Comparison of ENCODE assay signal across 15 cellular contexts in genomic region chr9:89482056-89482784, GRCh38. TPM values are rescaled to one million over a fixed set of nuclear protein-coding genes. Genes with fewer than 3 reads are reported as not detected.
DNase-seq lines count a peak whose midpoint lies in the region; ATAC-seq and TF ChIP-seq lines count a peak whose summit lies in the region.
"Had no signal": no experiment of that assay in that cellular context is flagged by ENCODE, and none has a peak within 500 bp of the region (broad histone marks: within the 10 kb centered on the region; RNA-seq: fewer than 3 reads in every experiment).

No MANE protein-coding gene starts in this region.

- no peak for TF ChIP-seq CTCF in smooth muscle cell (IDR thresholded peaks at IDR 0.05; ENCODE audit: borderline replicate concordance, insufficient read depth, poor library complexity, severe bottlenecking)
- TF ChIP-seq CTCF in mucosa of descending colon (IDR thresholded peaks at IDR 0.05) = no peak

- H3K36me3 ChIP-seq in smooth muscle cell (ENCODE audit: low read depth) = no peaks in the 10 kb centered on the region
- no peaks in the 10 kb centered on the region for H3K36me3 ChIP-seq in mucosa of descending colon (ENCODE audit: low read depth)

- no peaks in the 10 kb centered on the region for H3K27me3 Mint-ChIP-seq in activated CD4-positive, alpha-beta T cell treated with anti-CD3 and anti-CD28 coated beads, Interleukin-2, amount 10 ng/mL, durations not matched to agents 24 days and 14 days
- no peaks in the 10 kb centered on the region for H3K27me3 Mint-ChIP-seq in activated T-cell treated with anti-CD3 and anti-CD28 coated beads, Interleukin-2, amount 50 U/mL, for 72 hours (ENCODE audit: low read depth)
- no peaks in the 10 kb centered on the region for H3K27me3 Mint-ChIP-seq in immature natural killer cell (ENCODE audit: low read depth in 3 of 3)
- no peaks in the 10 kb centered on the region for H3K27me3 Mint-ChIP-seq in stimulated activated naive B cell treated with anti-CD40 and anti-IgM and Interleukin-4, amounts not matched to agents 10 μg/mL and 1 μg/mL and 100 μg/mL, for 72 hours

- H3K4me1 ChIP-seq in smooth muscle cell (ENCODE audit: low read depth) = peaks cover 8% of the 10 kb centered on the region
- peaks cover 5% of the 10 kb centered on the region for H3K4me1 ChIP-seq in mucosa of descending colon (ENCODE audit: low read depth)
- H3K4me1 ChIP-seq: A549 had no signal

- H3K79me2 ChIP-seq in smooth muscle cell (ENCODE audit: low read depth) = no peaks in the 10 kb centered on the region

- DNase-seq in activated CD4-positive, alpha-beta T cell treated with anti-CD3 and anti-CD28 coated beads, Interleukin-2, amount 10 ng/mL, durations not matched to agents 24 days and 14 days = no peak
- DNase-seq in activated CD4-positive, alpha-beta T cell treated with anti-CD3 and anti-CD28 coated beads, Interleukin-2, amount 50 U/mL, for 4 hours = no peak
- no peak for DNase-seq in activated T-cell treated with anti-CD3 and anti-CD28 coated beads, Interleukin-2, amount 50 U/mL, for 72 hours
- no peak for DNase-seq in immature natural killer cell
- no peak for DNase-seq in stimulated activated naive B cell treated with anti-CD40 and anti-IgM and Interleukin-4, amounts not matched to agents 10 μg/mL and 1 μg/mL and 100 μg/mL, for 72 hours
- DNase-seq in smooth muscle cell (lab: John Stamatoyannopoulos, UW; ENCODE audit: unreplicated experiment) = no peak
- no peak for DNase-seq in mucosa of descending colon
- DNase-seq: DMS79 treated with DMSO at 0.1 percent for 48 hours, Karpas-422, left colon, NCI-H2171 had no signal

- no peaks in the 10 kb centered on the region for H4K20me1 ChIP-seq in smooth muscle cell (ENCODE audit: low read depth)

- H3K27me3 ChIP-seq in smooth muscle cell (ENCODE audit: low read depth) = no peaks in the 10 kb centered on the region
- H3K27me3 ChIP-seq: suprapubic skin had no signal

- peak overlapping the region; percentile 98 for H3K27ac Mint-ChIP-seq in activated CD4-positive, alpha-beta T cell treated with anti-CD3 and anti-CD28 coated beads, Interleukin-2, amount 10 ng/mL, durations not matched to agents 24 days and 14 days
- peak overlapping the region; percentile 90 for H3K27ac Mint-ChIP-seq in activated T-cell treated with anti-CD3 and anti-CD28 coated beads, Interleukin-2, amount 50 U/mL, for 72 hours
- H3K27ac Mint-ChIP-seq in immature natural killer cell = peak overlapping the region; percentile 67 to 93 (median 90)
- peak overlapping the region; percentile 39 for H3K27ac Mint-ChIP-seq in stimulated activated naive B cell treated with anti-CD40 and anti-IgM and Interleukin-4, amounts not matched to agents 10 μg/mL and 1 μg/mL and 100 μg/mL, for 72 hours

- H3K27ac ChIP-seq in smooth muscle cell (ENCODE audit: low read depth) = no peak overlapping the region
- H3K27ac ChIP-seq: A549, suprapubic skin had no signal

- peaks cover 2% of the 10 kb centered on the region for H3F3A ChIP-seq in smooth muscle cell (ENCODE audit: low read depth)

- H3K4me3 ChIP-seq in smooth muscle cell (no peak overlapping the region), mucosa of descending colon (no peak overlapping the region)
- H3K4me3 ChIP-seq: A549, suprapubic skin had no signal

- H3K4me3 Mint-ChIP-seq in activated CD4-positive, alpha-beta T cell treated with anti-CD3 and anti-CD28 coated beads, Interleukin-2, amount 10 ng/mL, durations not matched to agents 24 days and 14 days = peak overlapping the region; percentile 82
- peak overlapping the region; percentile 73 to 84 for H3K4me3 Mint-ChIP-seq in activated T-cell treated with anti-CD3 and anti-CD28 coated beads, Interleukin-2, amount 50 U/mL, for 72 hours
- peak overlapping the region; percentile 50 to 86 (median 73) for H3K4me3 Mint-ChIP-seq in immature natural killer cell
- no peak overlapping the region for H3K4me3 Mint-ChIP-seq in stimulated activated naive B cell treated with anti-CD40 and anti-IgM and Interleukin-4, amounts not matched to agents 10 μg/mL and 1 μg/mL and 100 μg/mL, for 72 hours

- no peak overlapping the region for H3K4me2 ChIP-seq in smooth muscle cell
- H3K4me2 ChIP-seq: A549 had no signal

- intact Hi-C loops in activated CD4-positive, alpha-beta T cell treated with anti-CD3 and anti-CD28 coated beads, Interleukin-2, amount 10 ng/mL, durations not matched to agents 24 days and 14 days (cut with micrococcal nuclease) = no loop called here
- intact Hi-C loops in mucosa of descending colon (cut with DNase I, micrococcal nuclease) = no loop called here

- no peak overlapping the region for H3K9ac ChIP-seq in smooth muscle cell (ENCODE audit: low read depth)

- ATAC-seq in activated T-cell treated with anti-CD3 and anti-CD28 coated beads, Interleukin-2, amount 50 U/mL, for 72 hours (replicated peaks in 1 of 2) = peak in 1 of 2 donors; percentile 10
- ATAC-seq in stimulated activated naive B cell treated with anti-CD40 and anti-IgM and Interleukin-4, amounts not matched to agents 10 μg/mL and 1 μg/mL and 100 μg/mL, for 72 hours (replicated peaks) = no peak
- ATAC-seq in mucosa of descending colon = no peak
- no peak for ATAC-seq in GM21367 (IDR thresholded peaks at IDR 0.05; ENCODE audit: unreplicated experiment)
- ATAC-seq: A549, HCT116, left colon had no signal

- no peak overlapping the region for H2AFZ ChIP-seq in smooth muscle cell (ENCODE audit: low read depth)

- peaks cover 62% of the 10 kb centered on the region for H3K36me3 Mint-ChIP-seq in activated CD4-positive, alpha-beta T cell treated with anti-CD3 and anti-CD28 coated beads, Interleukin-2, amount 10 ng/mL, durations not matched to agents 24 days and 14 days (ENCODE audit: low read depth)
- H3K36me3 Mint-ChIP-seq in activated T-cell treated with anti-CD3 and anti-CD28 coated beads, Interleukin-2, amount 50 U/mL, for 72 hours (ENCODE audit: insufficient read depth in 2 of 2) = peaks cover 22 to 24% of the 10 kb centered on the region in 2 donors
- H3K36me3 Mint-ChIP-seq in immature natural killer cell = peaks cover 9 to 25% (median 18%) of the 10 kb centered on the region in 3 donors
- peaks cover 34 to 59% of the 10 kb centered on the region in 2 donors for H3K36me3 Mint-ChIP-seq in stimulated activated naive B cell treated with anti-CD40 and anti-IgM and Interleukin-4, amounts not matched to agents 10 μg/mL and 1 μg/mL and 100 μg/mL, for 72 hours

- 80% methylated on average over 14 of the region's 14 CpGs for WGBS in smooth muscle cell (ENCODE audit: low lambda C conversion rate)

- no peaks in the 10 kb centered on the region for H3K9me3 ChIP-seq in smooth muscle cell (replicated peaks; ENCODE audit: low read depth)
- H3K9me3 ChIP-seq in mucosa of descending colon = no peaks in the 10 kb centered on the region
- H3K9me3 ChIP-seq: A549, suprapubic skin had no signal

- H3K4me1 Mint-ChIP-seq in activated CD4-positive, alpha-beta T cell treated with anti-CD3 and anti-CD28 coated beads, Interleukin-2, amount 10 ng/mL, durations not matched to agents 24 days and 14 days = peaks cover 85% of the 10 kb centered on the region
- H3K4me1 Mint-ChIP-seq in activated T-cell treated with anti-CD3 and anti-CD28 coated beads, Interleukin-2, amount 50 U/mL, for 72 hours (ENCODE audit: low read depth) = peaks cover 93% of the 10 kb centered on the region
- peaks cover 92 to 96% of the 10 kb centered on the region in 2 donors for H3K4me1 Mint-ChIP-seq in immature natural killer cell
- H3K4me1 Mint-ChIP-seq in stimulated activated naive B cell treated with anti-CD40 and anti-IgM and Interleukin-4, amounts not matched to agents 10 μg/mL and 1 μg/mL and 100 μg/mL, for 72 hours = peaks cover 69 to 91% of the 10 kb centered on the region in 2 donors

- H3K9me3 Mint-ChIP-seq in activated CD4-positive, alpha-beta T cell treated with anti-CD3 and anti-CD28 coated beads, Interleukin-2, amount 10 ng/mL, durations not matched to agents 24 days and 14 days = peaks cover 4% of the 10 kb centered on the region
- no peaks in the 10 kb centered on the region for H3K9me3 Mint-ChIP-seq in activated T-cell treated with anti-CD3 and anti-CD28 coated beads, Interleukin-2, amount 50 U/mL, for 72 hours
- no peaks in the 10 kb centered on the region for H3K9me3 Mint-ChIP-seq in immature natural killer cell
- H3K9me3 Mint-ChIP-seq in stimulated activated naive B cell treated with anti-CD40 and anti-IgM and Interleukin-4, amounts not matched to agents 10 μg/mL and 1 μg/mL and 100 μg/mL, for 72 hours = peaks cover 0 to 4% of the 10 kb centered on the region in 2 donors

RNA-seq across cellular contexts. Expression of gene SEMA4D, which starts 15.7 kb away (rescaled TPM):
- total RNA-seq in activated CD4-positive, alpha-beta T cell treated with anti-CD3 and anti-CD28 coated beads, Interleukin-2, amount 10 ng/mL, durations not matched to agents 24 days and 14 days = 368 and 370 TPM in 2 replicates
- 100 to 1,000 TPM; 182 to 198 TPM for total RNA-seq in activated T-cell treated with anti-CD3 and anti-CD28 coated beads, Interleukin-2, amount 50 U/mL, for 72 hours
- 10 to 100 TPM; 45.8 to 80.6 (median 47.0) TPM for polyA plus RNA-seq in immature natural killer cell
- total RNA-seq in smooth muscle cell = 2.4 and 2.7 TPM in 2 replicates
- polyA plus RNA-seq in smooth muscle cell = 0.63 and 3.4 TPM in 2 replicates
- 10 to 100 TPM; 20.9 to 26.9 (median 23.1) TPM for total RNA-seq in mucosa of descending colon

Comparison
In these comparisons a context has a peak if more than half of its experiments do, and no peak if none do; other contexts are left out.
1. H3K27ac Mint-ChIP-seq: peak in every context shown above with its lines; median percentile 98 in activated CD4-positive, alpha-beta T cell treated with anti-CD3 and anti-CD28 coated beads, Interleukin-2, amount 10 ng/mL, durations not matched to agents 24 days and 14 days; 90 in activated T-cell treated with anti-CD3 and anti-CD28 coated beads, Interleukin-2, amount 50 U/mL, for 72 hours; 90 in immature natural killer cell; 39 in stimulated activated naive B cell treated with anti-CD40 and anti-IgM and Interleukin-4, amounts not matched to agents 10 μg/mL and 1 μg/mL and 100 μg/mL, for 72 hours.
2. H3K4me3 Mint-ChIP-seq: peak in activated CD4-positive, alpha-beta T cell treated with anti-CD3 and anti-CD28 coated beads, Interleukin-2, amount 10 ng/mL, durations not matched to agents 24 days and 14 days (single experiment), activated T-cell treated with anti-CD3 and anti-CD28 coated beads, Interleukin-2, amount 50 U/mL, for 72 hours (2 of 2) and immature natural killer cell (5 of 5); none in stimulated activated naive B cell treated with anti-CD40 and anti-IgM and Interleukin-4, amounts not matched to agents 10 μg/mL and 1 μg/mL and 100 μg/mL, for 72 hours (0 of 2).
3. RNA of gene SEMA4D, which starts 15.7 kb away (total RNA-seq): 368 to 370 TPM in activated CD4-positive, alpha-beta T cell treated with anti-CD3 and anti-CD28 coated beads, Interleukin-2, amount 10 ng/mL, durations not matched to agents 24 days and 14 days and 182 to 198 TPM in activated T-cell treated with anti-CD3 and anti-CD28 coated beads, Interleukin-2, amount 50 U/mL, for 72 hours; 20.9 to 26.9 TPM in mucosa of descending colon and 2.4 to 2.7 TPM in smooth muscle cell; every median in the first group is over 4 times any median in the second.